In genomic region chr3:156677120-156677479, GRCh38 we compare ENCODE assay signal across 1 cellular context.
TF ChIP-seq lines count a peak whose summit lies in the region.

No MANE protein-coding gene starts in this region.

TF ChIP-seq in SK-N-SH, 30 proteins besides CTCF, POLR2A, EP300 and RAD21 (continued from another document):
- TF ChIP-seq REST (IDR thresholded peaks at IDR 0.05; ENCODE audit: low read depth, low read length) (no peak), RFX5 (IDR thresholded peaks at IDR 0.05; ENCODE audit: low read length) (no peak), MXI1 (IDR thresholded peaks at IDR 0.05; ENCODE audit: low read depth, low read length) (no peak), CHD2 (IDR thresholded peaks at IDR 0.05; ENCODE audit: low read length, partially characterized antibody) (no peak), MAX (IDR thresholded peaks at IDR 0.05; ENCODE audit: low read depth) (no peak), ZBTB33 (IDR thresholded peaks at IDR 0.05; ENCODE audit: borderline replicate concordance, low read depth) (no peak), USF1 (IDR thresholded peaks at IDR 0.05; ENCODE audit: borderline replicate concordance, low read depth) (no peak)
